1 cellular context compared by ENCODE assay signal in the genomic region with DNA sequence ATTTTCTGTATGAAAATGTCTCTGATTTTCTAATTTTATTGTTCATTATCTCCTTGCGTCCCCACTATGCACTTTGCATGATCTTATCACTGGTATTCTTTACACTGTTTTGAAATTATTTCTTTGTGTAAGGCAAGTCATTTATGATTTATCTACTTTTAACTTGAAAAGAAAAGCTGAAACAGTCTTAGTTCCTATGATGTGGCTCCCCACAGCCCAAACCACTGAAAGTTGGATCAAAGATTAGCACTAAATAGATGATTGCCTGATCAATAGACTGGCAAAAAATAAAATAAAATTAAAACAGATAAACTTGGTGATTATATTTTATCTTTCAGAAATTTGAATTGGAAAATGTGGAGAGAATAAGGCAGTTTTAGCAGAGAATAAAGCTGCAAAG.
TF ChIP-seq lines count a peak whose summit lies in the region.

No MANE protein-coding gene starts in this region.

TF ChIP-seq in GM12878, 131 proteins besides CTCF, POLR2A, EP300 and RAD21:
- TF ChIP-seq SUPT20H (IDR thresholded peaks at IDR 0.05; ENCODE audit: borderline replicate concordance, control insufficient read depth, low read depth, low read length) (no peak), MTA3 (IDR thresholded peaks at IDR 0.05; ENCODE audit: borderline replicate concordance, low read length) (no peak)
